Comparison of ENCODE assay signal across 1 cellular context in the genomic region with DNA sequence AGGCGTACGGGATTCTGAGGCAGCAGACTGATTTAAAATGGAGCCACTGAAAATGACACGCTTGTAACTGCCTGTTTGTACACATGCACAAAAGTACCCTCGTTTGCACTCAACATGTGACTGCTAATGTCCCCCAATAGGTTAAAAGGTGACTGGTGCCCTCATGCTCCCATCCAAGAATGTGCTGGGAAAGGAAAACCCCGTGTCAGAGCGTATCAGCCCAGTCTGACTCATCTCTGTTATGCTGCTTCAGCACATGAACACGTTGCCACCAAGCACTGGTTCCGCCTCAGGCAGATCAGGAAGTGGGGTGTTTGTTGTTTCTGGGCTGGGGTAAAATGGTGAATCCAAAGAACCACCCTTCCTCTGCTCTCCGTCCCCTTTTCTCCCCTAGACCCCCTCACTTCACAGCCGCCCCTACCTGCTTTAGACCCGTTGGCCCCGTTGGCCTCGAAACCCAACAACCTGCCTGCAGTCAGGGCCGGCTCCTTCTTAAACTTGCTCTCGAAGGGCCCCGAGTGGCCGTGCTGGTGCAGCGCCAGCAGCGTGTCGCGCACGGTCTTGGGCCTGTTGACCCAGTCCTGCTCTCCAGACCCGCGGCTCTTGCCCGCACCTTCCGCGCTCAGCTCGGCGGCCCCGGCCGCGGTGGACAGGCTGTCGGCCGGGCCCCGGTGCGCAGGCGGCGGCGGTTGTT.
TF ChIP-seq lines count a peak whose summit lies in the region.

No MANE protein-coding gene starts in this region.

TF ChIP-seq in HepG2, 621 proteins besides CTCF, POLR2A, EP300 and RAD21 (continued from another document and continues in another):
- TF ChIP-seq, protein P1, sequence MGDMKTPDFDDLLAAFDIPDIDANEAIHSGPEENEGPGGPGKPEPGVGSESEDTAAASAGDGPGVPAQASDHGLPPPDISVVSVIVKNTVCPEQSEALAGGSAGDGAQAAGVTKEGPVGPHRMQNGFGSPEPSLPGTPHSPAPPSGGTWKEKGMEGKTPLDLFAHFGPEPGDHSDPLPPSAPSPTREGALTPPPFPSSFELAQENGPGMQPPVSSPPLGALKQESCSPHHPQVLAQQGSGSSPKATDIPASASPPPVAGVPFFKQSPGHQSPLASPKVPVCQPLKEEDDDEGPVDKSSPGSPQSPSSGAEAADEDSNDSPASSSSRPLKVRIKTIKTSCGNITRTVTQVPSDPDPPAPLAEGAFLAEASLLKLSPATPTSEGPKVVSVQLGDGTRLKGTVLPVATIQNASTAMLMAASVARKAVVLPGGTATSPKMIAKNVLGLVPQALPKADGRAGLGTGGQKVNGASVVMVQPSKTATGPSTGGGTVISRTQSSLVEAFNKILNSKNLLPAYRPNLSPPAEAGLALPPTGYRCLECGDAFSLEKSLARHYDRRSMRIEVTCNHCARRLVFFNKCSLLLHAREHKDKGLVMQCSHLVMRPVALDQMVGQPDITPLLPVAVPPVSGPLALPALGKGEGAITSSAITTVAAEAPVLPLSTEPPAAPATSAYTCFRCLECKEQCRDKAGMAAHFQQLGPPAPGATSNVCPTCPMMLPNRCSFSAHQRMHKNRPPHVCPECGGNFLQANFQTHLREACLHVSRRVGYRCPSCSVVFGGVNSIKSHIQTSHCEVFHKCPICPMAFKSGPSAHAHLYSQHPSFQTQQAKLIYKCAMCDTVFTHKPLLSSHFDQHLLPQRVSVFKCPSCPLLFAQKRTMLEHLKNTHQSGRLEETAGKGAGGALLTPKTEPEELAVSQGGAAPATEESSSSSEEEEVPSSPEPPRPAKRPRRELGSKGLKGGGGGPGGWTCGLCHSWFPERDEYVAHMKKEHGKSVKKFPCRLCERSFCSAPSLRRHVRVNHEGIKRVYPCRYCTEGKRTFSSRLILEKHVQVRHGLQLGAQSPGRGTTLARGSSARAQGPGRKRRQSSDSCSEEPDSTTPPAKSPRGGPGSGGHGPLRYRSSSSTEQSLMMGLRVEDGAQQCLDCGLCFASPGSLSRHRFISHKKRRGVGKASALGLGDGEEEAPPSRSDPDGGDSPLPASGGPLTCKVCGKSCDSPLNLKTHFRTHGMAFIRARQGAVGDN (CRISPR knock-in tag; IDR thresholded peaks at IDR 0.05) = peak; percentile 81
- TF ChIP-seq HNF1A (IDR thresholded peaks at IDR 0.05; ENCODE audit: low read depth) (no peak), HNF1A (CRISPR knock-in tag; IDR thresholded peaks at IDR 0.05; ENCODE audit: borderline replicate concordance) (peak; percentile 45; the same call in 1 of the 2 replicates), ETV5 (CRISPR knock-in tag; IDR thresholded peaks at IDR 0.05; ENCODE audit: borderline replicate concordance) (peak; percentile 59; the same call in 1 of the 2 replicates), DPF2 (CRISPR knock-in tag; IDR thresholded peaks at IDR 0.05; ENCODE audit: borderline replicate concordance, low read depth) (no peak), GPN1 (CRISPR knock-in tag; IDR thresholded peaks at IDR 0.05; ENCODE audit: borderline replicate concordance) (no peak), ZNF558 (CRISPR knock-in tag; IDR thresholded peaks at IDR 0.05; ENCODE audit: borderline replicate concordance) (peak; percentile 20; the same call in 1 of the 2 replicates), ZSCAN25 (CRISPR knock-in tag; IDR thresholded peaks at IDR 0.05) (peak; percentile 15; the same call in 1 of the 2 replicates), ESRRA (CRISPR knock-in tag; IDR thresholded peaks at IDR 0.05; ENCODE audit: low read depth) (peak; percentile 30; the same call in 1 of the 2 replicates), TEAD3 (CRISPR knock-in tag; optimal IDR thresholded peaks at IDR 0.05; ENCODE audit: borderline replicate concordance) (peak; percentile 71), SNRNP70 (IDR thresholded peaks at IDR 0.05; ENCODE audit: low read depth, low read length) (no peak), KLF13 (CRISPR knock-in tag; IDR thresholded peaks at IDR 0.05) (no peak), ZNF496 (CRISPR knock-in tag; IDR thresholded peaks at IDR 0.05; ENCODE audit: insufficient replicate concordance) (no peak), ZNF577 (CRISPR knock-in tag; IDR thresholded peaks at IDR 0.05; ENCODE audit: borderline replicate concordance, low read depth) (no peak), ZBTB42 (CRISPR knock-in tag; IDR thresholded peaks at IDR 0.05) (no peak), EED (CRISPR knock-in tag; IDR thresholded peaks at IDR 0.05) (no peak), HOXD1 (CRISPR knock-in tag; IDR thresholded peaks at IDR 0.05) (peak; percentile 17; the same call in 1 of the 2 replicates), ZNF354B (CRISPR knock-in tag; IDR thresholded peaks at IDR 0.05) (no peak), ZNF589 (CRISPR knock-in tag; conservative IDR thresholded peaks at IDR 0.05) (no peak), ATF1 (CRISPR knock-in tag; IDR thresholded peaks at IDR 0.05) (no peak), ZNF563 (CRISPR knock-in tag; IDR thresholded peaks at IDR 0.05) (peak; percentile 71), ZNF710 (CRISPR knock-in tag; IDR thresholded peaks at IDR 0.05; ENCODE audit: borderline replicate concordance) (no peak), NFATC3 (CRISPR knock-in tag; IDR thresholded peaks at IDR 0.05) (no peak), ZBTB21 (CRISPR knock-in tag; IDR thresholded peaks at IDR 0.05) (no peak; the same call in 1 of the 2 replicates), NFYB (CRISPR knock-in tag; IDR thresholded peaks at IDR 0.05) (no peak), EEA1 (CRISPR knock-in tag; IDR thresholded peaks at IDR 0.05; ENCODE audit: borderline replicate concordance) (no peak), ZSCAN20 (CRISPR knock-in tag; IDR thresholded peaks at IDR 0.05; ENCODE audit: borderline replicate concordance) (0 out of 2 replicates have a peak, but pooled peaks have one; percentile 29), MIER3 (CRISPR knock-in tag; IDR thresholded peaks at IDR 0.05; ENCODE audit: borderline replicate concordance) (peak; percentile 86; the same call in 1 of the 2 replicates), NCOR1 (IDR thresholded peaks at IDR 0.05; ENCODE audit: borderline replicate concordance, low read length) (no peak; the same call in 1 of the 2 replicates), ZNF550 (CRISPR knock-in tag; IDR thresholded peaks at IDR 0.05; ENCODE audit: borderline replicate concordance) (peak; percentile 95; the same call in 1 of the 2 replicates), FUBP1 (CRISPR knock-in tag; IDR thresholded peaks at IDR 0.05; ENCODE audit: borderline replicate concordance) (no peak)
- TF ChIP-seq, protein P2, sequence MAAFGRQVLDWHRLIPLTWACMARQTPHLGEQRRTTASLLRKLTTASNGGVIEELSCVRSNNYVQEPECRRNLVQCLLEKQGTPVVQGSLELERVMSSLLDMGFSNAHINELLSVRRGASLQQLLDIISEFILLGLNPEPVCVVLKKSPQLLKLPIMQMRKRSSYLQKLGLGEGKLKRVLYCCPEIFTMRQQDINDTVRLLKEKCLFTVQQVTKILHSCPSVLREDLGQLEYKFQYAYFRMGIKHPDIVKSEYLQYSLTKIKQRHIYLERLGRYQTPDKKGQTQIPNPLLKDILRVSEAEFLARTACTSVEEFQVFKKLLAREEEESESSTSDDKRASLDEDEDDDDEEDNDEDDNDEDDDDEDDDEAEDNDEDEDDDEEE (CRISPR knock-in tag; IDR thresholded peaks at IDR 0.05) = no peak
- TF ChIP-seq, protein P3, sequence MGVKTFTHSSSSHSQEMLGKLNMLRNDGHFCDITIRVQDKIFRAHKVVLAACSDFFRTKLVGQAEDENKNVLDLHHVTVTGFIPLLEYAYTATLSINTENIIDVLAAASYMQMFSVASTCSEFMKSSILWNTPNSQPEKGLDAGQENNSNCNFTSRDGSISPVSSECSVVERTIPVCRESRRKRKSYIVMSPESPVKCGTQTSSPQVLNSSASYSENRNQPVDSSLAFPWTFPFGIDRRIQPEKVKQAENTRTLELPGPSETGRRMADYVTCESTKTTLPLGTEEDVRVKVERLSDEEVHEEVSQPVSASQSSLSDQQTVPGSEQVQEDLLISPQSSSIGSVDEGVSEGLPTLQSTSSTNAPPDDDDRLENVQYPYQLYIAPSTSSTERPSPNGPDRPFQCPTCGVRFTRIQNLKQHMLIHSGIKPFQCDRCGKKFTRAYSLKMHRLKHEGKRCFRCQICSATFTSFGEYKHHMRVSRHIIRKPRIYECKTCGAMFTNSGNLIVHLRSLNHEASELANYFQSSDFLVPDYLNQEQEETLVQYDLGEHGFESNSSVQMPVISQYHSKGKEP (CRISPR knock-in tag; IDR thresholded peaks at IDR 0.05) = no peak; the same call in 1 of the 2 replicates
- TF ChIP-seq, protein P4, sequence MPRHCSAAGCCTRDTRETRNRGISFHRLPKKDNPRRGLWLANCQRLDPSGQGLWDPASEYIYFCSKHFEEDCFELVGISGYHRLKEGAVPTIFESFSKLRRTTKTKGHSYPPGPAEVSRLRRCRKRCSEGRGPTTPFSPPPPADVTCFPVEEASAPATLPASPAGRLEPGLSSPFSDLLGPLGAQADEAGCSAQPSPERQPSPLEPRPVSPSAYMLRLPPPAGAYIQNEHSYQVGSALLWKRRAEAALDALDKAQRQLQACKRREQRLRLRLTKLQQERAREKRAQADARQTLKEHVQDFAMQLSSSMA (CRISPR knock-in tag; IDR thresholded peaks at IDR 0.05) = peak; percentile 90; the same call in 1 of the 2 replicates
- TF ChIP-seq, protein P5, sequence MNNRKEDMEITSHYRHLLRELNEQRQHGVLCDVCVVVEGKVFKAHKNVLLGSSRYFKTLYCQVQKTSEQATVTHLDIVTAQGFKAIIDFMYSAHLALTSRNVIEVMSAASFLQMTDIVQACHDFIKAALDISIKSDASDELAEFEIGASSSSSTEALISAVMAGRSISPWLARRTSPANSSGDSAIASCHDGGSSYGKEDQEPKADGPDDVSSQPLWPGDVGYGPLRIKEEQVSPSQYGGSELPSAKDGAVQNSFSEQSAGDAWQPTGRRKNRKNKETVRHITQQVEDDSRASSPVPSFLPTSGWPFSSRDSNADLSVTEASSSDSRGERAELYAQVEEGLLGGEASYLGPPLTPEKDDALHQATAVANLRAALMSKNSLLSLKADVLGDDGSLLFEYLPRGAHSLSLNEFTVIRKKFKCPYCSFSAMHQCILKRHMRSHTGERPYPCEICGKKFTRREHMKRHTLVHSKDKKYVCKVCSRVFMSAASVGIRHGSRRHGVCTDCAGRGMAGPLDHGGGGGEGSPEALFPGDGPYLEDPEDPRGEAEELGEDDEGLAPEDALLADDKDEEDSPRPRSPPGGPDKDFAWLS (CRISPR knock-in tag; IDR thresholded peaks at IDR 0.05; ENCODE audit: borderline replicate concordance) = 0 out of 2 replicates have a peak, but pooled peaks have one; percentile 53
- TF ChIP-seq, protein P6, sequence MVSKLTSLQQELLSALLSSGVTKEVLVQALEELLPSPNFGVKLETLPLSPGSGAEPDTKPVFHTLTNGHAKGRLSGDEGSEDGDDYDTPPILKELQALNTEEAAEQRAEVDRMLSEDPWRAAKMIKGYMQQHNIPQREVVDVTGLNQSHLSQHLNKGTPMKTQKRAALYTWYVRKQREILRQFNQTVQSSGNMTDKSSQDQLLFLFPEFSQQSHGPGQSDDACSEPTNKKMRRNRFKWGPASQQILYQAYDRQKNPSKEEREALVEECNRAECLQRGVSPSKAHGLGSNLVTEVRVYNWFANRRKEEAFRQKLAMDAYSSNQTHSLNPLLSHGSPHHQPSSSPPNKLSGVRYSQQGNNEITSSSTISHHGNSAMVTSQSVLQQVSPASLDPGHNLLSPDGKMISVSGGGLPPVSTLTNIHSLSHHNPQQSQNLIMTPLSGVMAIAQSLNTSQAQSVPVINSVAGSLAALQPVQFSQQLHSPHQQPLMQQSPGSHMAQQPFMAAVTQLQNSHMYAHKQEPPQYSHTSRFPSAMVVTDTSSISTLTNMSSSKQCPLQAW (CRISPR knock-in tag; IDR thresholded peaks at IDR 0.05) = peak; percentile 48; the same call in 1 of the 2 replicates
